7 cellular contexts compared by ENCODE assay signal in genomic region chr9:42340449-42340750, GRCh38.
DNase-seq lines count a peak whose midpoint lies in the region; ATAC-seq and TF ChIP-seq lines count a peak whose summit lies in the region.
"Not testable (repeated sequence)": the region's sequence is repeated elsewhere in the genome, so short reads cannot be mapped to it uniquely, and the experiment has no call there.

No MANE protein-coding gene starts in this region.

- H3K9me3 ChIP-seq in PC-3 (ENCODE audit: low read length), result not testable (repeated sequence)

- H3F3A ChIP-seq in PC-3 (ENCODE audit: low read length, unreplicated experiment), result not testable (repeated sequence)

- not testable (repeated sequence) for BruUV-seq in Calu3 (replicated peaks; lab: Mats Ljungman, UMichigan); PC-3 (replicated peaks; lab: Mats Ljungman, UMichigan)

- not testable (repeated sequence) for H3K27me3 Mint-ChIP-seq in Calu3 (ENCODE audit: unreplicated experiment); mesothelial cell of epicardium (ENCODE audit: low read depth)

- DNase-seq in Calu3; PC-3; Right ventricle myocardium superior; mesothelial cell of epicardium (ENCODE audit: low spot score in 2 of 2, unreplicated experiment in 2 of 2): not testable (repeated sequence)
- DNase-seq in choroid plexus epithelial cell (ENCODE audit: low read depth), result peak; percentile 33
- DNase-seq in putamen (ENCODE audit: low spot score), result peak; percentile 34

- H3K4me3 Mint-ChIP-seq in Calu3 (ENCODE audit: low read depth, unreplicated experiment); mesothelial cell of epicardium: not testable (repeated sequence)

- H3K27ac ChIP-seq in PC-3 (ENCODE audit: low read length), result peak overlapping the region; percentile 72

- ATAC-seq in PC-3 (peak; percentile 35), SK-N-SH treated with all-trans-retinoic acid at 6 μM for 48 hours (peak; percentile 34; the same call in 2 of the 3 replicates), Right ventricle myocardium superior (ENCODE audit: poor library complexity) (peak; percentile 66)

- not testable (repeated sequence) for H3K4me1 Mint-ChIP-seq in Calu3 (ENCODE audit: low read depth, unreplicated experiment); mesothelial cell of epicardium

- not testable (repeated sequence) for TF ChIP-seq CTCF in Calu3 (IDR thresholded peaks at IDR 0.05; ENCODE audit: unreplicated experiment); PC-3 (conservative IDR thresholded peaks at IDR 0.05; ENCODE audit: low read depth, low read length); choroid plexus epithelial cell (conservative IDR thresholded peaks at IDR 0.05; ENCODE audit: low read depth, low read length); mesothelial cell of epicardium (IDR thresholded peaks at IDR 0.05; ENCODE audit: unreplicated experiment)

- not testable (repeated sequence) for H3K9ac ChIP-seq in PC-3 (ENCODE audit: low read length)

- CTCF ChIA-PET in Calu3 (lab: Charles Lee); PC-3 (lab: Charles Lee): not testable (repeated sequence)

- not testable (repeated sequence) for H4K20me1 ChIP-seq in PC-3 (ENCODE audit: low read length)

- H3K36me3 Mint-ChIP-seq in Calu3 (ENCODE audit: insufficient read depth, unreplicated experiment); mesothelial cell of epicardium: not testable (repeated sequence)

- H3K27ac Mint-ChIP-seq in Calu3 (ENCODE audit: unreplicated experiment) (peak overlapping the region; percentile 78), mesothelial cell of epicardium (peak overlapping the region; percentile 13)

- not testable (repeated sequence) for H3K4me3 ChIP-seq in PC-3 (ENCODE audit: low read length); choroid plexus epithelial cell (ENCODE audit: low read depth, low read length)

- not testable (repeated sequence) for H3K4me1 ChIP-seq in PC-3 (ENCODE audit: insufficient read depth, low read length)

- not testable (repeated sequence) for H3K27me3 ChIP-seq in PC-3 (ENCODE audit: low read length)

- H3K4me2 ChIP-seq in PC-3 (ENCODE audit: low read length), result 0 out of 2 replicates have a peak overlapping the region, but pooled peaks have one; percentile 66

- H2AFZ ChIP-seq in PC-3 (ENCODE audit: low read length), result not testable (repeated sequence)

- not testable (repeated sequence) for H3K9me2 ChIP-seq in PC-3 (replicated peaks; ENCODE audit: low read length)

- not testable (repeated sequence) for H3K9me3 Mint-ChIP-seq in Calu3 (ENCODE audit: low read depth, unreplicated experiment); mesothelial cell of epicardium

- not testable (repeated sequence) for H3K36me3 ChIP-seq in PC-3 (ENCODE audit: low read depth, low read length)

- intact Hi-C loops in Calu3 (cut with micrococcal nuclease; ENCODE audit: unreplicated experiment); PC-3 (cut with micrococcal nuclease); Right ventricle myocardium superior (cut with DNase I): not testable (repeated sequence)

- H3K79me2 ChIP-seq in PC-3 (ENCODE audit: low read length), result not testable (repeated sequence)

- POLR2A ChIA-PET in PC-3 (lab: Charles Lee; ENCODE audit: unreplicated experiment), result not testable (repeated sequence)
